19 cellular contexts compared by ENCODE assay signal in the genomic region with DNA sequence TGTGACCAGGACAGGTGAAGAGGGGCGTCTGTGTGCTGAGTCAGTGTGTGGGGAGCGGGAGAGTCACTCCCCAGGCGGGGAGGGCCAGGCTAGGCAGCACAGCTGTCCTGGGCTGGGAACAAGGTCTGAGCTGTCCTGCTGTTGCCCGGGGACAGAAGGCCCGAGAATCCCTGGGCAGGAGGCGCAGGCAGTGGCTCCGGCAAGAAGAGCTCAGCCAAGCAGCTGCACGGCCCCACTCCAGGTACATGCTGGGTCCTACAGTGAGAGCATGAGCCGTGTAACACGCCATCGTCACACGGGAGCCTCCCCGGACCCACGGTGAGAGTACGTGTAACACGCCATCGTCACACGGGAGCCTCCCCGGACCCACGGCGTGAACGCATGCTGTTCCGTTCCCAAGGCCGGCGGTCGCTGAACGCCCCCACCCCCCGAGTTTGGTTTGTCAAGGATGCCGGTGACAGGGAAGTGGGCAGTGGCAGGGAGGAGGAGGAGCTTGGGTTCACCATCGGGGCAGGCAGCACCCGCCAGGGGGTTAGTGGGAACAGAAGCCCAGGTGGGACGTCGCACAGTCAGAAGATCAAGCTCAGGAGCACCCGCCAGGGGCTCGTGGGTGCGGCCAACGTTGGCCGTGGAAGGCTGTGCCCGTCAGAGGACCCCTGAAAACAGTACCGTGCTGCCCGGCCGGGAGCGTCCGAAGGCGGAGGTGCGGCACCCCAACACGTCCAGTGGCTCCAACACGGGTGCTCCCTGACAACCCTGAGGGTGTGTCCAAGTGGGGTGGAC. TPM values are rescaled to one million over a fixed set of nuclear protein-coding genes. Genes with fewer than 3 reads are reported as not detected.
A peak's percentile ranks its signal among the peaks of the same experiment; 100 is the strongest.
DNase-seq lines count a peak whose midpoint lies in the region; ATAC-seq and TF ChIP-seq lines count a peak whose summit lies in the region.
"Had no signal": no experiment of that assay in that cellular context is flagged by ENCODE, and none has a peak within 500 bp of the region (broad histone marks: within the 10 kb centered on the region; RNA-seq: fewer than 3 reads in every experiment).

No MANE protein-coding gene starts in this region.

- no peaks in the 10 kb centered on the region for H3K9me3 Mint-ChIP-seq in Caco-2 (ENCODE audit: unreplicated experiment)
- H3K9me3 Mint-ChIP-seq in activated naive CD4-positive, alpha-beta T cell treated with anti-CD3 and anti-CD28 coated beads, Interleukin-2, amount 50 U/mL, for 72 hours, result no peaks in the 10 kb centered on the region
- H3K9me3 Mint-ChIP-seq: dendritic cell treated with granulocyte-macrophage colony-stimulating factor and Interleukin-4, amounts not matched to agents 40 ng/mL and 50 ng/mL, for 4 days; T-helper 2 cell treated with Interferon-gamma antibody and Interleukin-4, amounts not matched to agents 5 μg/mL and 100 μg/mL, for 36 hours had no signal

- 61 to 81% (median 73%) methylated on average over 43 to 48 of the region's 48 CpGs for WGBS in heart left ventricle, 4 donors
- WGBS in neuronal stem cell (ENCODE audit: extremely low coverage in 2 of 2, insufficient read length in 2 of 2, insufficient replicate concordance in 1 of 2), 2 donors, result no CpG with 5 or more reads among the region's 48 CpGs

- no peak overlapping the region for H4K8ac ChIP-seq in neuronal stem cell (ENCODE audit: low read depth, low read length)

- no peaks in the 10 kb centered on the region for H3K27me3 Mint-ChIP-seq in Caco-2 (ENCODE audit: insufficient read depth, unreplicated experiment)

- H3K27me3 ChIP-seq in Caco-2 (replicated peaks; ENCODE audit: control insufficient read depth, insufficient read depth, low read length) (no peaks in the 10 kb centered on the region), heart left ventricle (peaks cover 0 to 27% (median 3%) of the 10 kb centered on the region in 9 donors), neuronal stem cell (ENCODE audit: control insufficient read depth in 3 of 3, insufficient read depth in 3 of 3, low read depth in 1 of 3, low read length in 3 of 3) (peaks cover 0 to 15% (median 0%) of the 10 kb centered on the region in 3 experiments)
- H3K27me3 ChIP-seq: vagina had no signal

- H3K9me3 ChIP-seq in Caco-2 (no peaks in the 10 kb centered on the region), OCI-LY7 (ENCODE audit: low read length) (no peaks in the 10 kb centered on the region), heart left ventricle (no peaks in the 10 kb centered on the region), neuronal stem cell (replicated peaks in 1 of 2; ENCODE audit: control insufficient read depth in 2 of 2, insufficient read depth in 1 of 2, low read depth in 1 of 2, low read length in 2 of 2) (no peaks in the 10 kb centered on the region)
- H3K9me3 ChIP-seq: body of pancreas, lower lobe of right lung, vagina had no signal

- H3K9me2 ChIP-seq in OCI-LY7 (ENCODE audit: insufficient read depth, low read length), result no peaks in the 10 kb centered on the region

- no peaks in the 10 kb centered on the region for H3K36me3 ChIP-seq in Caco-2 (ENCODE audit: control insufficient read depth, insufficient read depth, low read length)
- H3K36me3 ChIP-seq in OCI-LY7 (ENCODE audit: insufficient read depth, low read length), result peaks cover 23% of the 10 kb centered on the region
- no peaks in the 10 kb centered on the region for H3K36me3 ChIP-seq in heart left ventricle
- H3K36me3 ChIP-seq in neuronal stem cell (replicated peaks in 1 of 2; ENCODE audit: control insufficient read depth in 2 of 2, insufficient read depth in 2 of 2, low read length in 2 of 2), result peaks cover 1 to 4% of the 10 kb centered on the region in 2 donors
- H3K36me3 ChIP-seq: lower lobe of right lung, vagina had no signal

- H3K4me1 Mint-ChIP-seq in Caco-2 (ENCODE audit: low read depth, unreplicated experiment), result peaks cover 6% of the 10 kb centered on the region

- peaks cover 10% of the 10 kb centered on the region for H3K36me3 Mint-ChIP-seq in Caco-2 (ENCODE audit: insufficient read depth, unreplicated experiment)
- H3K36me3 Mint-ChIP-seq in activated naive CD4-positive, alpha-beta T cell treated with anti-CD3 and anti-CD28 coated beads, Interleukin-2, amount 50 U/mL, for 72 hours, result peaks cover 6 to 12% of the 10 kb centered on the region in 2 donors

- H3K27ac ChIP-seq in OCI-LY7 (ENCODE audit: low read depth, low read length, poor library complexity, severe bottlenecking) (peak overlapping the region; percentile 89), heart left ventricle (peak overlapping the region; percentile 77 to 96 (median 88)), neuronal stem cell (replicated peaks; ENCODE audit: low read length) (no peak overlapping the region)
- H3K27ac ChIP-seq: body of pancreas, lower lobe of right lung, vagina had no signal

- H3K79me2 ChIP-seq in OCI-LY7 (ENCODE audit: insufficient read depth, low read depth, low read length), result peaks cover 80% of the 10 kb centered on the region

- peak overlapping the region; percentile 66 for H3K4ac ChIP-seq in neuronal stem cell (ENCODE audit: low read length)

- no peak overlapping the region for H2AFZ ChIP-seq in OCI-LY7 (ENCODE audit: low read length)
- H2AFZ ChIP-seq in neuronal stem cell (ENCODE audit: low read length), result no peak overlapping the region

- H3K4me3 ChIP-seq in Caco-2 (ENCODE audit: low read depth, low read length) (no peak overlapping the region), OCI-LY7 (ENCODE audit: low read depth, low read length, poor library complexity, severe bottlenecking) (peak overlapping the region; percentile 82), heart left ventricle (peak overlapping the region in 10 of 12 donors; percentile 10 to 39 (median 22)), neuronal stem cell (ENCODE audit: low read length in 2 of 2) (no peak overlapping the region)
- H3K4me3 ChIP-seq: body of pancreas, lower lobe of right lung, vagina had no signal

- H3K27ac Mint-ChIP-seq in Caco-2 (ENCODE audit: unreplicated experiment), result no peak overlapping the region
- no peak overlapping the region for H3K27ac Mint-ChIP-seq in activated naive CD4-positive, alpha-beta T cell treated with anti-CD3 and anti-CD28 coated beads, Interleukin-2, amount 50 U/mL, for 72 hours
- H3K27ac Mint-ChIP-seq: dendritic cell treated with granulocyte-macrophage colony-stimulating factor and Interleukin-4, amounts not matched to agents 40 ng/mL and 50 ng/mL, for 4 days; T-helper 2 cell treated with Interferon-gamma antibody and Interleukin-4, amounts not matched to agents 5 μg/mL and 100 μg/mL, for 36 hours had no signal

- BruUV-seq in Caco-2 (replicated peaks; lab: Mats Ljungman, UMichigan) (no TSS peak), OCI-LY7 (replicated peaks; lab: Mats Ljungman, UMichigan) (no TSS peak)

- peak overlapping the region; percentile 61 for H2AK5ac ChIP-seq in neuronal stem cell (ENCODE audit: low read depth, low read length)

- peaks cover 9% of the 10 kb centered on the region for H3K4me1 ChIP-seq in Caco-2
- H3K4me1 ChIP-seq in OCI-LY7 (ENCODE audit: insufficient read depth, low read length, poor library complexity, severe bottlenecking), result peaks cover 68% of the 10 kb centered on the region
- peaks cover 0 to 50% (median 13%) of the 10 kb centered on the region in 12 donors for H3K4me1 ChIP-seq in heart left ventricle
- peaks cover 17 to 19% of the 10 kb centered on the region in 2 donors for H3K4me1 ChIP-seq in neuronal stem cell (ENCODE audit: control insufficient read depth in 2 of 2, insufficient read depth in 1 of 2, low read depth in 1 of 2, low read length in 2 of 2)

- TF ChIP-seq POLR2A in heart left ventricle (IDR thresholded peaks at IDR 0.05), result peak in 1 of 2 donors; percentile 3

- H2BK15ac ChIP-seq in neuronal stem cell (ENCODE audit: low read length), result no peak overlapping the region

- H3K14ac ChIP-seq in neuronal stem cell (ENCODE audit: low read length), result peak overlapping the region; percentile 89

- no peak overlapping the region for H2BK120ac ChIP-seq in neuronal stem cell (ENCODE audit: low read depth, low read length)

- peaks cover 27% of the 10 kb centered on the region for H3K79me1 ChIP-seq in neuronal stem cell (ENCODE audit: low read depth, low read length)

- CTCF ChIA-PET in Caco-2 (lab: Charles Lee), result no interaction called here
- CTCF ChIA-PET in OCI-LY7 (lab: Charles Lee; ENCODE audit: unreplicated experiment), result no interaction called here

- POLR2A ChIA-PET in Caco-2 (lab: Charles Lee), result no interaction called here
- POLR2A ChIA-PET in OCI-LY7 (lab: Charles Lee), result no interaction called here

- H4K20me1 ChIP-seq in OCI-LY7 (ENCODE audit: insufficient read depth, low read length), result peaks cover 8% of the 10 kb centered on the region; the same call in 1 of the 2 replicates

- TF ChIP-seq CTCF in Caco-2 (IDR thresholded peaks at IDR 0.05; ENCODE audit: insufficient read depth in 1 of 2, low read depth in 1 of 2, low read length in 1 of 2, severe bottlenecking in 1 of 2, unreplicated experiment in 1 of 2) (no peak), OCI-LY7 (conservative IDR thresholded peaks at IDR 0.05; ENCODE audit: low read length) (no peak), heart left ventricle (IDR thresholded peaks at IDR 0.05) (no peak)

- no peak overlapping the region for H2BK5ac ChIP-seq in neuronal stem cell (ENCODE audit: low read length)

- peak overlapping the region; percentile 57 for H3K18ac ChIP-seq in neuronal stem cell (ENCODE audit: low read length)

- peak overlapping the region; percentile 24 for H3K4me3 Mint-ChIP-seq in Caco-2 (ENCODE audit: unreplicated experiment)
- H3K4me3 Mint-ChIP-seq: dendritic cell treated with granulocyte-macrophage colony-stimulating factor and Interleukin-4, amounts not matched to agents 40 ng/mL and 50 ng/mL, for 4 days; T-helper 2 cell treated with Interferon-gamma antibody and Interleukin-4, amounts not matched to agents 5 μg/mL and 100 μg/mL, for 36 hours had no signal

- H3K4me2 ChIP-seq in OCI-LY7 (ENCODE audit: low read length) (peak overlapping the region; percentile 89), neuronal stem cell (ENCODE audit: insufficient read depth, low read length, poor library complexity, severe bottlenecking) (no peak overlapping the region)

- peak overlapping the region; percentile 89 for H3K23ac ChIP-seq in neuronal stem cell (ENCODE audit: low read depth, low read length, poor library complexity)

- ATAC-seq in heart left ventricle, result peak; percentile 2 to 28 (median 26)
- no peak for ATAC-seq in HG02763 (IDR thresholded peaks at IDR 0.05; ENCODE audit: unreplicated experiment)
- ATAC-seq in activated naive CD4-positive, alpha-beta T cell treated with anti-CD3 and anti-CD28 coated beads, Interleukin-2, amount 50 U/mL, for 72 hours, result no peak
- ATAC-seq: body of pancreas; naive thymus-derived CD4-positive, alpha-beta T cell had no signal

- intact Hi-C loops in Caco-2 (cut with micrococcal nuclease; ENCODE audit: unreplicated experiment), result no loop called here
- intact Hi-C loops in OCI-LY7 (cut with micrococcal nuclease; ENCODE audit: unreplicated experiment), result loop anchor here (2.0 to 5.0 kb wide), 2 partner anchors 88 to 636 kb away; no protein-coding TSS in a partner anchor
- intact Hi-C loops in heart left ventricle (cut with DNase I), result loop anchor here in 1 of 10 donors (5.0 kb wide), 1 partner anchor 41 kb away; no protein-coding TSS in a partner anchor

- peak overlapping the region; percentile 50 for H3K9ac ChIP-seq in neuronal stem cell (ENCODE audit: low read depth, low read length, poor library complexity)

- peak overlapping the region; percentile 86 for H2BK12ac ChIP-seq in neuronal stem cell (ENCODE audit: low read length)

- no peak overlapping the region for H4K91ac ChIP-seq in neuronal stem cell (ENCODE audit: low read depth, low read length, poor library complexity)

- DNase-seq in Caco-2 (no peak), OCI-LY7 (ENCODE audit: low spot score) (peak; percentile 71), heart left ventricle (no peak), neuronal stem cell (ENCODE audit: low spot score) (no peak), NCI-H1092 treated with DMSO at 0.1 percent for 48 hours (lab: John Stamatoyannopoulos, UW) (no peak), SK-N-DZ (ENCODE audit: low spot score) (no peak)
- no peak for DNase-seq in activated naive CD4-positive, alpha-beta T cell treated with anti-CD3 and anti-CD28 coated beads, Interleukin-2, amount 50 U/mL, for 72 hours (ENCODE audit: low spot score in 2 of 2)
- DNase-seq: activated naive CD4-positive, alpha-beta T cell; body of pancreas; COR-L47; IMR-90; lower lobe of right lung; naive thymus-derived CD4-positive, alpha-beta T cell; NCI-H187; SIG-M5 had no signal

RNA-seq across cellular contexts. Expression of a gene that starts 15.6 kb away (rescaled TPM):
- 57.9 and 71.3 TPM in 2 replicates for total RNA-seq in Caco-2 (2022)
- total RNA-seq in OCI-LY7 (2014; rRNA removed; shearing (Covaris generic)), result 311 and 342 TPM in 2 replicates
- 270 and 301 TPM in 2 replicates for total RNA-seq in OCI-LY7 (2022)
- 100 to 1,000 TPM in 8 of 9 donors, 10 to 100 TPM in 1; 98.3 to 186 (median 113) TPM for total RNA-seq in heart left ventricle
- polyA plus RNA-seq in heart left ventricle, result 100 to 1,000 TPM in 1 of 2 donors, 10 to 100 TPM in 1; 60.9 to 181 TPM
- 57.0 TPM for polyA plus RNA-seq in neuronal stem cell (2013, experiment 1 of 2)
- 53.8 TPM for polyA plus RNA-seq in neuronal stem cell (2013, experiment 2 of 2)
- polyA plus RNA-seq in SK-N-DZ (2014; cell fraction: cytosol; rRNA removed), result 32.1 and 33.6 TPM in 2 replicates
- 114 and 144 TPM in 2 replicates for polyA plus RNA-seq in SK-N-DZ (2014; cell fraction: nucleus; rRNA removed)
- total RNA-seq in activated naive CD4-positive, alpha-beta T cell treated with anti-CD3 and anti-CD28 coated beads, Interleukin-2, amount 50 U/mL, for 72 hours, result 10 to 100 TPM; 23.9 to 37.8 TPM

RNA-seq across cellular contexts. Expression of a gene that starts 52.6 kb away (rescaled TPM):
- total RNA-seq in Caco-2 (2022) (72.4 and 75.0 TPM in 2 replicates), OCI-LY7 (2022) (53.6 and 53.9 TPM in 2 replicates), heart left ventricle (10 to 100 TPM; 31.3 to 71.5 (median 47.5) TPM)
- 36.3 and 40.4 TPM in 2 replicates for total RNA-seq in OCI-LY7 (2014; rRNA removed; shearing (Covaris generic))
- polyA plus RNA-seq in heart left ventricle, result 100 to 1,000 TPM in 1 of 2 donors, 10 to 100 TPM in 1; 50.6 to 102 TPM
- 42.2 TPM for polyA plus RNA-seq in neuronal stem cell (2013, experiment 1 of 2)
- 42.0 TPM for polyA plus RNA-seq in neuronal stem cell (2013, experiment 2 of 2)
- polyA plus RNA-seq in SK-N-DZ (2014; cell fraction: cytosol; rRNA removed), result 32.5 and 41.2 TPM in 2 replicates
- 48.4 and 50.4 TPM in 2 replicates for polyA plus RNA-seq in SK-N-DZ (2014; cell fraction: nucleus; rRNA removed)
- total RNA-seq in activated naive CD4-positive, alpha-beta T cell treated with anti-CD3 and anti-CD28 coated beads, Interleukin-2, amount 50 U/mL, for 72 hours, result 10 to 100 TPM; 57.1 to 61.6 TPM

Comparison
In these comparisons a context has a peak if more than half of its experiments do, and no peak if none do; other contexts are left out.
1. H3K4me3 ChIP-seq: peak in OCI-LY7 (single experiment) and heart left ventricle (10 of 12); none in Caco-2 (single experiment) and neuronal stem cell (0 of 2).
2. ATAC-seq: peak in heart left ventricle (4 of 4); none in HG02763 (single experiment) and activated naive CD4-positive, alpha-beta T cell treated with anti-CD3 and anti-CD28 coated beads, Interleukin-2, amount 50 U/mL, for 72 hours (0 of 2).